ENCODE assay signal across 24 cellular contexts in genomic region chr11:57240007-57240406, GRCh38. TPM values are rescaled to one million over a fixed set of nuclear protein-coding genes. Genes with fewer than 3 reads are reported as not detected.
"Had no signal": no experiment of that assay in that cellular context is flagged by ENCODE, and none has a peak within 500 bp of the region (broad histone marks: within the 10 kb centered on the region; RNA-seq: fewer than 3 reads in every experiment).

No MANE protein-coding gene starts in this region.

- FAIRE-seq: astrocyte, endometrium, pancreas had no signal

- ATAC-seq: activated CD4-positive, alpha-beta T cell treated with anti-CD3 and anti-CD28 coated beads for 36 hours; esophagus mucosa; gastrocnemius medialis; heart left ventricle; lower lobe of right lung; naive thymus-derived CD4-positive, alpha-beta T cell; T-helper 17 cell had no signal

- H3K27ac Mint-ChIP-seq: activated CD4-positive, alpha-beta T cell treated with anti-CD3 and anti-CD28 coated beads for 36 hours; activated naive CD4-positive, alpha-beta T cell treated with anti-CD3 and anti-CD28 coated beads, Interleukin-2, amount 50 U/mL, for 24 hours; immature natural killer cell; naive thymus-derived CD4-positive, alpha-beta T cell; T-helper 17 cell had no signal

- H3K4me1 ChIP-seq: adrenal gland, breast epithelium, gastrocnemius medialis, pancreas, tibial artery had no signal

- DNase-seq: activated CD4-positive, alpha-beta T cell treated with anti-CD3 and anti-CD28 coated beads for 36 hours; activated CD4-positive, alpha-beta T cell treated with anti-CD3 and anti-CD28 coated beads, Interleukin-2, amount 50 U/mL, for 48 hours; activated gamma-delta T cell; adrenal gland; cerebellar nuclear complex; cortex of kidney; gastrocnemius medialis; heart left ventricle; immature natural killer cell; kidney glomerular epithelial cell; lower lobe of right lung; naive thymus-derived CD4-positive, alpha-beta T cell; pancreas; stimulated activated CD4-positive, alpha-beta T cell treated with anti-CD3 and anti-CD28 coated beads, Interleukin-2, amount 100 ng/mL, for 24 hours; stimulated activated naive CD4-positive, alpha-beta T cell treated with Interleukin-2 at 50 U/mL for 16 hours; T-helper 17 cell; tibial artery had no signal

- H3K27ac ChIP-seq: adrenal gland, breast epithelium, gastrocnemius medialis, lower lobe of right lung, pancreas, tibial artery had no signal

- H3K27me3 ChIP-seq: gastrocnemius medialis, pancreas had no signal

- H3K36me3 Mint-ChIP-seq: activated naive CD4-positive, alpha-beta T cell treated with anti-CD3 and anti-CD28 coated beads, Interleukin-2, amount 50 U/mL, for 24 hours; immature natural killer cell; naive thymus-derived CD4-positive, alpha-beta T cell had no signal

- H3K4me3 ChIP-seq: adrenal gland, breast epithelium, gastrocnemius medialis, heart left ventricle, lower lobe of right lung, pancreas, tibial artery had no signal

- H3K9me3 Mint-ChIP-seq: activated naive CD4-positive, alpha-beta T cell treated with anti-CD3 and anti-CD28 coated beads, Interleukin-2, amount 50 U/mL, for 24 hours; immature natural killer cell; naive thymus-derived CD4-positive, alpha-beta T cell had no signal

- H3K9me3 ChIP-seq: adrenal gland, breast epithelium, gastrocnemius medialis, heart left ventricle, lower lobe of right lung, pancreas, tibial artery had no signal

- H3K4me3 Mint-ChIP-seq: activated CD4-positive, alpha-beta T cell treated with anti-CD3 and anti-CD28 coated beads for 36 hours; activated naive CD4-positive, alpha-beta T cell treated with anti-CD3 and anti-CD28 coated beads, Interleukin-2, amount 50 U/mL, for 24 hours; immature natural killer cell; naive thymus-derived CD4-positive, alpha-beta T cell; T-helper 17 cell had no signal

- H3K36me3 ChIP-seq: adrenal gland, breast epithelium, gastrocnemius medialis, heart left ventricle, lower lobe of right lung, pancreas, tibial artery had no signal

RNA-seq across cellular contexts. Expression of gene APLNR, which starts 3.0 kb away (rescaled TPM):
- total RNA-seq: activated CD4-positive, alpha-beta T cell treated with anti-CD3 and anti-CD28 coated beads for 36 hours; astrocyte; mononuclear cell; naive thymus-derived CD4-positive, alpha-beta T cell; T-helper 17 cell had no signal
- polyA plus RNA-seq: naive thymus-derived CD4-positive, alpha-beta T cell had no signal

RNA-seq across cellular contexts. Expression of gene LRRC55, which starts 58.3 kb away (rescaled TPM):
- total RNA-seq: activated CD4-positive, alpha-beta T cell treated with anti-CD3 and anti-CD28 coated beads for 36 hours; astrocyte; breast epithelium; gastrocnemius medialis; mononuclear cell; naive thymus-derived CD4-positive, alpha-beta T cell; subcutaneous adipose tissue; T-helper 17 cell had no signal
- polyA plus RNA-seq: immature natural killer cell; naive thymus-derived CD4-positive, alpha-beta T cell had no signal
